26 cellular contexts compared by ENCODE assay signal in genomic region chr4:7540654-7541413, GRCh38.
A peak's percentile ranks its signal among the peaks of the same experiment; 100 is the strongest.
DNase-seq lines count a peak whose midpoint lies in the region; ATAC-seq, FAIRE-seq and TF ChIP-seq lines count a peak whose summit lies in the region.
"Had no signal": no experiment of that assay in that cellular context is flagged by ENCODE, and none has a peak within 500 bp of the region (broad histone marks: within the 10 kb centered on the region; RNA-seq: fewer than 3 reads in every experiment).

No MANE protein-coding gene starts in this region.

- DNase-seq in BE2C: no peak
- peak; percentile 59 for DNase-seq in HT1080 (ENCODE audit: low read depth)
- peak; percentile 45 for DNase-seq in RPMI7951 (ENCODE audit: low read depth)
- DNase-seq in lower lobe of right lung: peak; percentile 22
- DNase-seq in body of pancreas: no peak
- no peak for DNase-seq in GM12892 (ENCODE audit: insufficient read length)
- DNase-seq: ACHN; CD4-positive, alpha-beta T cell; DMS53; GDM1; H7; KBM-7; NCI-H1048; NCI-H1417; NCI-H1694; NCI-H2029 treated with DMSO at 0.1 percent for 48 hours; NCI-H2227 treated with DMSO at 0.1 percent for 48 hours; NCI-H526 treated with DMSO at 0.1 percent for 48 hours; SJCRH30 had no signal

- H3K9me3 ChIP-seq in BE2C (no peaks in the 10 kb centered on the region), lower lobe of right lung (no peaks in the 10 kb centered on the region), body of pancreas (no peaks in the 10 kb centered on the region)
- H3K9me3 ChIP-seq: SJCRH30 had no signal

- H3K4me1 ChIP-seq in BE2C (peaks cover 11% of the 10 kb centered on the region), lower lobe of right lung (no peaks in the 10 kb centered on the region), body of pancreas (no peaks in the 10 kb centered on the region)
- H3K4me1 ChIP-seq: SJCRH30 had no signal

- H3K27ac ChIP-seq in lower lobe of right lung (no peak overlapping the region), body of pancreas (no peak overlapping the region)
- H3K27ac ChIP-seq: 22Rv1, SJCRH30 had no signal

- FAIRE-seq in GM12892 (lab: Jason Lieb, UNC): no peak
- FAIRE-seq: D721Med, GM12878, GM19239 had no signal

- 78 to 79% methylated on average over 7 to 14 of the region's 17 CpGs for WGBS in body of pancreas, 2 donors

- H3K27me3 ChIP-seq in BE2C (no peaks in the 10 kb centered on the region), lower lobe of right lung (ENCODE audit: low read depth) (no peaks in the 10 kb centered on the region), body of pancreas (no peaks in the 10 kb centered on the region)
- H3K27me3 ChIP-seq: BLaER1 treated with 17β-estradiol and CSF1 and Interleukin-3, amounts not matched to agents 10 nM and 100 nM; SJCRH30 had no signal

- ATAC-seq in lower lobe of right lung: peak in 1 of 2 donors; percentile 11
- ATAC-seq in GM18517 (IDR thresholded peaks at IDR 0.05; ENCODE audit: unreplicated experiment): no peak
- no peak for ATAC-seq in body of pancreas
- ATAC-seq: GM12878, Right ventricle myocardium inferior had no signal

- no peak for TF ChIP-seq POLR2A in body of pancreas (IDR thresholded peaks at IDR 0.05)
- no peak for TF ChIP-seq POLR2A in GM12892 (IDR thresholded peaks at IDR 0.05; ENCODE audit: low read depth, low read length)

- H3K36me3 ChIP-seq in BE2C (no peaks in the 10 kb centered on the region), lower lobe of right lung (no peaks in the 10 kb centered on the region), body of pancreas (replicated peaks in 1 of 2; ENCODE audit: insufficient read depth in 1 of 2, low read depth in 2 of 2) (no peaks in the 10 kb centered on the region)
- H3K36me3 ChIP-seq: BLaER1 treated with 17β-estradiol and CSF1 and Interleukin-3, amounts not matched to agents 10 nM and 100 nM; SJCRH30 had no signal

- no peak for TF ChIP-seq CTCF in BE2C (IDR thresholded peaks at IDR 0.05; ENCODE audit: low read depth, low read length)
- no peak for TF ChIP-seq CTCF in lower lobe of right lung (IDR thresholded peaks at IDR 0.05)
- TF ChIP-seq CTCF in body of pancreas (IDR thresholded peaks at IDR 0.05): no peak

- H3K4me3 ChIP-seq in BE2C (ENCODE audit: low read depth, low read length) (peak overlapping the region; percentile 66), lower lobe of right lung (no peak overlapping the region), body of pancreas (no peak overlapping the region)
- H3K4me3 ChIP-seq: BLaER1 treated with 17β-estradiol and CSF1 and Interleukin-3, amounts not matched to agents 10 nM and 100 nM; GM12878; SJCRH30 had no signal

- intact Hi-C loops in lower lobe of right lung (cut with DNase I): no loop called here
- intact Hi-C loops in body of pancreas (cut with DNase I): no loop called here

Comparison
In these comparisons a context has a peak if more than half of its experiments do, and no peak if none do; other contexts are left out.
1. DNase-seq: peak in HT1080 (single experiment), RPMI7951 (single experiment) and lower lobe of right lung (single experiment); none in BE2C (single experiment), body of pancreas (0 of 4) and GM12892 (single experiment).